ENCODE assay signal across 12 cellular contexts in genomic region chr1:2368053-2368744, GRCh38.
"Had no signal": no experiment of that assay in that cellular context is flagged by ENCODE, and none has a peak within 500 bp of the region (broad histone marks: within the 10 kb centered on the region; RNA-seq: fewer than 3 reads in every experiment).

No MANE protein-coding gene starts in this region.

- ATAC-seq: gastrocnemius medialis had no signal

- H3K27me3 Mint-ChIP-seq: activated CD4-positive, alpha-beta memory T cell treated with anti-CD3 and anti-CD28 coated beads, Interleukin-2, amount 10 ng/mL, durations not matched to agents 7 days and 5 days; progenitor cell of endocrine pancreas; stimulated activated naive CD8-positive, alpha-beta T cell treated with anti-CD3 and anti-CD28 coated beads, Interleukin-15, Interleukin-2, amounts not matched to agents 100 ng/mL and 50 ng/mL, for 24 hours had no signal

- H3K4me1 Mint-ChIP-seq: activated CD4-positive, alpha-beta memory T cell treated with anti-CD3 and anti-CD28 coated beads, Interleukin-2, amount 10 ng/mL, durations not matched to agents 7 days and 5 days had no signal

- H3K4me3 Mint-ChIP-seq: activated CD4-positive, alpha-beta memory T cell treated with anti-CD3 and anti-CD28 coated beads, Interleukin-2, amount 10 ng/mL, durations not matched to agents 7 days and 5 days; stimulated activated naive CD8-positive, alpha-beta T cell treated with anti-CD3 and anti-CD28 coated beads, Interleukin-15, Interleukin-2, amounts not matched to agents 100 ng/mL and 50 ng/mL, for 24 hours had no signal

- H3K4me3 ChIP-seq: cardiac muscle cell, colonic mucosa, gastrocnemius medialis had no signal

- DNase-seq: activated CD4-positive, alpha-beta memory T cell treated with anti-CD3 and anti-CD28 coated beads, Interleukin-2, amount 10 ng/mL, durations not matched to agents 7 days and 5 days; activated CD8-positive, alpha-beta memory T cell treated with anti-CD3 and anti-CD28 coated beads, Interleukin-2, amount 50 U/mL, for 4 hours; activated naive CD4-positive, alpha-beta T cell; colonic mucosa; effector CD4-positive, alpha-beta T cell; gastrocnemius medialis; stimulated activated CD4-positive, alpha-beta T cell treated with anti-CD3 and anti-CD28 coated beads, Interleukin-2, amount 100 ng/mL, for 48 hours; stimulated activated CD8-positive, alpha-beta memory T cell treated with anti-CD3 and anti-CD28 coated beads, Interleukin-4, amount 100 ng/mL, for 48 hours had no signal

- H3K27me3 ChIP-seq: cardiac muscle cell, colonic mucosa, gastrocnemius medialis, neutrophil had no signal

- H3K36me3 ChIP-seq: cardiac muscle cell, colonic mucosa, gastrocnemius medialis, neutrophil had no signal

- H3K4me1 ChIP-seq: colonic mucosa, gastrocnemius medialis had no signal

- H3K9me3 ChIP-seq: colonic mucosa, gastrocnemius medialis, neutrophil had no signal

- H3K27ac Mint-ChIP-seq: activated CD4-positive, alpha-beta memory T cell treated with anti-CD3 and anti-CD28 coated beads, Interleukin-2, amount 10 ng/mL, durations not matched to agents 7 days and 5 days; progenitor cell of endocrine pancreas; stimulated activated naive CD8-positive, alpha-beta T cell treated with anti-CD3 and anti-CD28 coated beads, Interleukin-15, Interleukin-2, amounts not matched to agents 100 ng/mL and 50 ng/mL, for 24 hours had no signal

- H3K27ac ChIP-seq: cardiac muscle cell, colonic mucosa, gastrocnemius medialis, neutrophil had no signal
